In the genomic region with DNA sequence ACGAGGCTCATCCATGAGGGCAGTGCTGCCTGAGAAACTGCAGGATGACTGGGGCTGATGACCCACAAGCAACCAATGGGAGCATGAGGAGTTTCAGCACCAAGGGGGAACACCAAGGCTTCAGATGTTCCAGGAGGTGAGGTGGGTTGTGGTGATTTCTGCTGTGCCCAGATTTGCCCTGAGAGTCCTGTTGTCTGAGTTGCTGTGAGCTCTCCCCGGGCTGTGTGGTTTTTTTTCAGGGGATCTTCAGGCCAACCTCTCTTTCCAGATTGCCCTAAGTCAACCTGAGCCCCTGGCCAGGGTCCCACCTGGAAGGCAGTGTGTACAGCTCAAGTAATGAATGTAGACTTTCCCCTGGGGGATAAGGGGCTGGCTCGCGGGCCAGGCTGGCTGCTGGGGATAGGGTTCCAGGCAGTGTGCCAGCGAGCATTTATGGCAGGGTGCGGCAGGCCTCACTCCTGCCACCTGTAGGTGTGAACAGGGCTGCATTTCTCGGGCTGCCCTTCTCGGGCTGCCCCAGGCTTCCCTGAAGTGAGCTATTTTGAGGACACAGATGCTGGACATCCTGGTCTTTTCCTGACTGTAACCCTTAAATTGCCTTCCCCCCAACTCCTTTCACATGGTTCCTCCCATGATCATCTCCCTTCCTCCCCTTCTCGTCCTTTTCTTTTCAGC, we compare ENCODE assay signal across 9 cellular contexts. TPM values are rescaled to one million over a fixed set of nuclear protein-coding genes. Genes with fewer than 3 reads are reported as not detected.
DNase-seq lines count a peak whose midpoint lies in the region; ATAC-seq and TF ChIP-seq lines count a peak whose summit lies in the region.
"Had no signal": no experiment of that assay in that cellular context is flagged by ENCODE, and none has a peak within 500 bp of the region (broad histone marks: within the 10 kb centered on the region; RNA-seq: fewer than 3 reads in every experiment).

No MANE protein-coding gene starts in this region.

- DNase-seq in A172 (ENCODE audit: low spot score) = peak; percentile 40
- DNase-seq in NCI-H2196 treated with DMSO at 0.1 percent for 48 hours (lab: John Stamatoyannopoulos, UW; ENCODE audit: unreplicated experiment) = peak; percentile 12
- no peak for DNase-seq in brain microvascular endothelial cell
- peak; percentile 59 for DNase-seq in mesendoderm
- no peak for DNase-seq in spleen
- DNase-seq: activated naive CD8-positive, alpha-beta T cell treated with anti-CD3 and anti-CD28 coated beads, Interleukin-2, amount 10 ng/mL, durations not matched to agents 7 days and 5 days had no signal

- H3K27ac ChIP-seq in brain microvascular endothelial cell (no peak overlapping the region), mesendoderm (ENCODE audit: low read depth, low read length) (no peak overlapping the region), spleen (no peak overlapping the region)

- no peak overlapping the region for H2BK15ac ChIP-seq in mesendoderm (replicated peaks; ENCODE audit: low read depth)

- H3K9ac ChIP-seq in mesendoderm (ENCODE audit: low read length) = no peak overlapping the region

- H3K79me2 ChIP-seq in mesendoderm (ENCODE audit: control insufficient read depth, insufficient read depth, low read length) = no peaks in the 10 kb centered on the region

- H4K8ac ChIP-seq in mesendoderm (ENCODE audit: low read depth, low read length) = no peak overlapping the region

- H4K5ac ChIP-seq in mesendoderm (ENCODE audit: low read length) = no peak overlapping the region

- H3K27me3 ChIP-seq in brain microvascular endothelial cell (replicated peaks) (no peaks in the 10 kb centered on the region), mesendoderm (ENCODE audit: insufficient read depth, low read length, poor library complexity) (no peaks in the 10 kb centered on the region), spleen (replicated peaks in 1 of 7) (peaks cover 0 to 39% (median 0%) of the 10 kb centered on the region in 7 donors)

- H3K4me2 ChIP-seq in mesendoderm (ENCODE audit: low read length) = no peak overlapping the region

- no peak overlapping the region for H2BK120ac ChIP-seq in mesendoderm (ENCODE audit: low read depth, low read length)

- H3K4me3 ChIP-seq in brain microvascular endothelial cell (ENCODE audit: low read depth, low read length) (no peak overlapping the region), mesendoderm (ENCODE audit: low read length) (no peak overlapping the region), spleen (no peak overlapping the region)

- no peak overlapping the region for H3K4ac ChIP-seq in mesendoderm (ENCODE audit: low read depth, low read length)

- H3K23ac ChIP-seq in mesendoderm (ENCODE audit: low read length) = no peak overlapping the region

- no peak overlapping the region for H2BK5ac ChIP-seq in mesendoderm (ENCODE audit: low read length)

- H3K9me3 ChIP-seq in spleen = no peaks in the 10 kb centered on the region

- TF ChIP-seq POLR2A in spleen (IDR thresholded peaks at IDR 0.05) = no peak

- H3K4me1 ChIP-seq in mesendoderm (ENCODE audit: control insufficient read depth, low read depth, low read length) (no peaks in the 10 kb centered on the region), spleen (peaks cover 0 to 4% (median 0%) of the 10 kb centered on the region in 6 donors)

- WGBS in mesendoderm (ENCODE audit: extremely low coverage, insufficient coverage, low lambda C conversion rate) = no CpG with 5 or more reads among the region's 9 CpGs
- WGBS in spleen, 5 donors = 23 to 33% (median 29%) methylated on average over 9 of the region's 9 CpGs

- no peak for ATAC-seq in HG02798 (IDR thresholded peaks at IDR 0.05; ENCODE audit: poor library complexity, unreplicated experiment)
- ATAC-seq in GM19035 (IDR thresholded peaks at IDR 0.05; ENCODE audit: unreplicated experiment) = no peak

- intact Hi-C loops in spleen (cut with DNase I; ENCODE audit: low total_unique reads) = no loop called here

- no peaks in the 10 kb centered on the region for H3K36me3 ChIP-seq in brain microvascular endothelial cell (replicated peaks)
- H3K36me3 ChIP-seq in mesendoderm (ENCODE audit: control insufficient read depth, insufficient read depth, low read length) = no peaks in the 10 kb centered on the region
- no peaks in the 10 kb centered on the region for H3K36me3 ChIP-seq in spleen

- H3K56ac ChIP-seq in mesendoderm (ENCODE audit: low read length) = no peak overlapping the region

- in situ Hi-C loops in brain microvascular endothelial cell (cut with HindIII; ENCODE audit: low pct_ligation_motif_present, low sequenced_read_pairs) = no loop called here

- no peak overlapping the region for H3K18ac ChIP-seq in mesendoderm (ENCODE audit: low read length)

- peak; percentile 70 for TF ChIP-seq CTCF in GM12873 (IDR thresholded peaks at IDR 0.05; ENCODE audit: insufficient read depth, low read depth, low read length, missing control alignments)
- peak; percentile 51 for TF ChIP-seq CTCF in brain microvascular endothelial cell (IDR thresholded peaks at IDR 0.05; ENCODE audit: low read depth, low read length, missing control alignments)
- TF ChIP-seq CTCF in spleen (IDR thresholded peaks at IDR 0.05 in 8 of 11, conservative IDR thresholded peaks at IDR 0.05 in 3 of 11) = peak in 3 of 11 experiments; percentile 20 to 31 (median 24)

- no peaks in the 10 kb centered on the region for H3K79me1 ChIP-seq in mesendoderm (ENCODE audit: low read length)

- no peak overlapping the region for H2AK5ac ChIP-seq in mesendoderm (ENCODE audit: low read length)

RNA-seq across cellular contexts. Expression of a gene that starts 9.8 kb away (rescaled TPM):
- total RNA-seq in A172 (2014; rRNA removed; shearing (Covaris generic)) = not detected in 2 replicates
- not detected for polyA plus RNA-seq in mesendoderm (2013, experiment 1 of 2)
- polyA plus RNA-seq in mesendoderm (2013, experiment 2 of 2) = not detected
- total RNA-seq in spleen = not detected
- polyA plus RNA-seq in spleen = not detected
- total RNA-seq: activated naive CD8-positive, alpha-beta T cell treated with anti-CD3 and anti-CD28 coated beads, Interleukin-2, amount 10 ng/mL, durations not matched to agents 7 days and 5 days had no signal

RNA-seq across cellular contexts. Expression of a gene that starts 40.7 kb away (rescaled TPM):
- not detected in 2 replicates for total RNA-seq in A172 (2014; rRNA removed; shearing (Covaris generic))
- polyA plus RNA-seq in mesendoderm (2013, experiment 1 of 2) = not detected
- polyA plus RNA-seq in mesendoderm (2013, experiment 2 of 2) = not detected
- total RNA-seq in spleen = not detected
- polyA plus RNA-seq in spleen = not detected
- total RNA-seq: activated naive CD8-positive, alpha-beta T cell treated with anti-CD3 and anti-CD28 coated beads, Interleukin-2, amount 10 ng/mL, durations not matched to agents 7 days and 5 days had no signal

RNA-seq across cellular contexts. Expression of a gene that starts 53.8 kb away (rescaled TPM):
- 0.02 TPM in 1 of 2 replicates, not detected in the other for total RNA-seq in A172 (2014; rRNA removed; shearing (Covaris generic))
- polyA plus RNA-seq in mesendoderm (2013, experiment 1 of 2) = not detected
- 0.01 TPM for polyA plus RNA-seq in mesendoderm (2013, experiment 2 of 2)
- total RNA-seq in spleen = not detected
- polyA plus RNA-seq in spleen = not detected
- total RNA-seq: activated naive CD8-positive, alpha-beta T cell treated with anti-CD3 and anti-CD28 coated beads, Interleukin-2, amount 10 ng/mL, durations not matched to agents 7 days and 5 days had no signal

Comparison
In these comparisons a context has a peak if more than half of its experiments do, and no peak if none do; other contexts are left out.
1. DNase-seq: peak in A172 (single experiment), NCI-H2196 treated with DMSO at 0.1 percent for 48 hours (single experiment) and mesendoderm (single experiment); none in brain microvascular endothelial cell (single experiment) and spleen (single experiment).